In genomic region chr11:76626921-76627391, GRCh38 we compare ENCODE assay signal across 8 cellular contexts. TPM values are rescaled to one million over a fixed set of nuclear protein-coding genes. Genes with fewer than 3 reads are reported as not detected.
A peak's percentile ranks its signal among the peaks of the same experiment; 100 is the strongest.
DNase-seq lines count a peak whose midpoint lies in the region; ATAC-seq and TF ChIP-seq lines count a peak whose summit lies in the region.

No MANE protein-coding gene starts in this region.

- ATAC-seq in GM21381 (IDR thresholded peaks at IDR 0.05; ENCODE audit: unreplicated experiment), result peak; percentile 88
- ATAC-seq in HG03571 (IDR thresholded peaks at IDR 0.05; ENCODE audit: unreplicated experiment), result peak; percentile 81

- BruUV-seq in A673 (replicated peaks; lab: Mats Ljungman, UMichigan), result no TSS peak

- CTCF ChIA-PET in A673 (lab: Charles Lee), result no interaction called here

- intact Hi-C loops in A673 (cut with micrococcal nuclease; ENCODE audit: unreplicated experiment), result no loop called here

- no peaks in the 10 kb centered on the region for H3K27me3 ChIP-seq in A673 (replicated peaks; ENCODE audit: insufficient read depth, low read depth, low read length, poor library complexity)

- H3K9me3 ChIP-seq in A673 (ENCODE audit: low read depth, low read length, poor library complexity, severe bottlenecking), result no peaks in the 10 kb centered on the region

- no peak for TF ChIP-seq CTCF in A673 (conservative IDR thresholded peaks at IDR 0.05; ENCODE audit: low read depth, low read length)

- no peaks in the 10 kb centered on the region for H3K36me3 ChIP-seq in A673 (ENCODE audit: insufficient read depth, low read length, poor library complexity, severe bottlenecking)

- DNase-seq in GM04504 (ENCODE audit: low read depth) (peak; percentile 50), T-helper 9 cell (no peak), AG08396 (ENCODE audit: low spot score) (no peak), A673 (ENCODE audit: low spot score) (no peak)
- DNase-seq in activated CD8-positive, alpha-beta memory T cell treated with anti-CD3 and anti-CD28 coated beads for 48 hours (ENCODE audit: low read depth in 2 of 3, low spot score in 2 of 3), result peak; percentile 54 to 78 (median 64)
- peak; percentile 73 for DNase-seq in stimulated activated CD4-positive, alpha-beta T cell treated with anti-CD3 and anti-CD28 coated beads, Interleukin-15, amount 100 ng/mL, for 24 hours

- no peaks in the 10 kb centered on the region for H3K4me1 ChIP-seq in A673 (ENCODE audit: insufficient read depth, low read length, poor library complexity, severe bottlenecking)

- no peak overlapping the region for H3K4me3 ChIP-seq in A673 (ENCODE audit: low read depth, low read length, poor library complexity, severe bottlenecking)

- no peak overlapping the region for H3K27ac ChIP-seq in A673 (ENCODE audit: low read depth, low read length, poor library complexity, severe bottlenecking)

- POLR2A ChIA-PET in A673 (lab: Charles Lee; ENCODE audit: low non-redundant PET), result no interaction called here

RNA-seq across cellular contexts. Expression of gene LRRC32, which starts 43.6 kb away (rescaled TPM):
- not detected in 2 replicates for total RNA-seq in A673 (2021)

Comparison
In these comparisons a context has a peak if more than half of its experiments do, and no peak if none do; other contexts are left out.
1. DNase-seq: peak in GM04504 (single experiment), activated CD8-positive, alpha-beta memory T cell treated with anti-CD3 and anti-CD28 coated beads for 48 hours (3 of 3) and stimulated activated CD4-positive, alpha-beta T cell treated with anti-CD3 and anti-CD28 coated beads, Interleukin-15, amount 100 ng/mL, for 24 hours (single experiment); none in T-helper 9 cell (single experiment), AG08396 (single experiment) and A673 (single experiment).